8 cellular contexts compared by ENCODE assay signal in genomic region chr1:149176453-149177316, GRCh38.
DNase-seq lines count a peak whose midpoint lies in the region; ATAC-seq and TF ChIP-seq lines count a peak whose summit lies in the region.
"Not testable (repeated sequence)": the region's sequence is repeated elsewhere in the genome, so short reads cannot be mapped to it uniquely, and the experiment has no call there.

No MANE protein-coding gene starts in this region.

- H3F3A ChIP-seq in neural progenitor cell (ENCODE audit: low read depth): not testable (repeated sequence)

- H3K4me3 ChIP-seq in cardiac fibroblast (replicated peaks in 1 of 2; ENCODE audit: low read depth in 2 of 2, low read length in 2 of 2) (peak overlapping the region; percentile 43 to 54), right cardiac atrium (ENCODE audit: low read length) (peak overlapping the region; percentile 64), neural progenitor cell (peak overlapping the region; percentile 54)

- H3K9ac ChIP-seq in neural progenitor cell: not testable (repeated sequence)

- H3K27me3 ChIP-seq in right cardiac atrium (ENCODE audit: control insufficient read depth, insufficient read depth); neural progenitor cell: not testable (repeated sequence)

- DNase-seq in ACHN: peak; percentile 35
- peak; percentile 15 for DNase-seq in HK-2 (ENCODE audit: unreplicated experiment)
- DNase-seq in RKO (ENCODE audit: low spot score): peak; percentile 14
- DNase-seq in activated CD8-positive, alpha-beta memory T cell treated with anti-CD3 and anti-CD28 coated beads, Interleukin-2, amount 10 ng/mL, durations not matched to agents 7 days and 5 days: peak; percentile 74
- peak; percentile 15 to 65 for DNase-seq in cardiac fibroblast (ENCODE audit: low read depth in 2 of 2)
- peak; percentile 60 to 83 (median 75) for DNase-seq in right cardiac atrium
- DNase-seq in neural progenitor cell (ENCODE audit: low spot score): peak; percentile 42
- DNase-seq in stimulated activated CD8-positive, alpha-beta memory T cell treated with anti-CD3 and anti-CD28 coated beads, Interleukin-12 subunit alpha, Interleukin-12 subunit beta, amount 100 ng/mL, for 4 hours (ENCODE audit: low read depth): peak; percentile 59

- peak overlapping the region; percentile 81 for H3K27ac ChIP-seq in right cardiac atrium (ENCODE audit: low read length)
- H3K27ac ChIP-seq in neural progenitor cell: not testable (repeated sequence)

- H3K4me3 Mint-ChIP-seq in activated CD8-positive, alpha-beta memory T cell treated with anti-CD3 and anti-CD28 coated beads, Interleukin-2, amount 10 ng/mL, durations not matched to agents 7 days and 5 days: peak overlapping the region; percentile 78
- peak overlapping the region; percentile 84 for H3K4me3 Mint-ChIP-seq in neural progenitor cell

- not testable (repeated sequence) for H4K20me1 ChIP-seq in neural progenitor cell (ENCODE audit: low read depth)

- not testable (repeated sequence) for TF ChIP-seq CTCF in cardiac fibroblast (IDR thresholded peaks at IDR 0.05; ENCODE audit: low read depth, low read length); neural progenitor cell (IDR thresholded peaks at IDR 0.05)

- not testable (repeated sequence) for H3K9me3 Mint-ChIP-seq in activated CD8-positive, alpha-beta memory T cell treated with anti-CD3 and anti-CD28 coated beads, Interleukin-2, amount 10 ng/mL, durations not matched to agents 7 days and 5 days (ENCODE audit: low read depth); neural progenitor cell

- H3K36me3 Mint-ChIP-seq in activated CD8-positive, alpha-beta memory T cell treated with anti-CD3 and anti-CD28 coated beads, Interleukin-2, amount 10 ng/mL, durations not matched to agents 7 days and 5 days; neural progenitor cell: not testable (repeated sequence)

- H3K27ac Mint-ChIP-seq in activated CD8-positive, alpha-beta memory T cell treated with anti-CD3 and anti-CD28 coated beads, Interleukin-2, amount 10 ng/mL, durations not matched to agents 7 days and 5 days: peak overlapping the region; percentile 87
- H3K27ac Mint-ChIP-seq in neural progenitor cell: not testable (repeated sequence)

- H2AFZ ChIP-seq in neural progenitor cell (replicated peaks): not testable (repeated sequence)

- not testable (repeated sequence) for ATAC-seq in activated CD8-positive, alpha-beta memory T cell treated with anti-CD3 and anti-CD28 coated beads, Interleukin-2, amount 10 ng/mL, durations not matched to agents 7 days and 5 days; right cardiac atrium

- in situ Hi-C loops in ACHN (cut with HindIII; ENCODE audit: low pct_ligation_motif_present, low pct_unique_long_range_greater_than_20kb, low sequenced_read_pairs): not testable (repeated sequence)

- not testable (repeated sequence) for H3K4me1 Mint-ChIP-seq in activated CD8-positive, alpha-beta memory T cell treated with anti-CD3 and anti-CD28 coated beads, Interleukin-2, amount 10 ng/mL, durations not matched to agents 7 days and 5 days; neural progenitor cell

- CTCF ChIA-PET in activated CD8-positive, alpha-beta memory T cell treated with anti-CD3 and anti-CD28 coated beads, Interleukin-2, amount 10 ng/mL, durations not matched to agents 7 days and 5 days (lab: Charles Lee): not testable (repeated sequence)

- not testable (repeated sequence) for H3K79me2 ChIP-seq in neural progenitor cell (ENCODE audit: low read depth)

- H3K4me2 ChIP-seq in neural progenitor cell: peak overlapping the region; percentile 56

- H3K36me3 ChIP-seq in neural progenitor cell: not testable (repeated sequence)

- not testable (repeated sequence) for H3K27me3 Mint-ChIP-seq in activated CD8-positive, alpha-beta memory T cell treated with anti-CD3 and anti-CD28 coated beads, Interleukin-2, amount 10 ng/mL, durations not matched to agents 7 days and 5 days; neural progenitor cell (ENCODE audit: insufficient read depth, low read depth)

- under 1% methylated on average over 31 of the region's 68 CpGs for WGBS in right cardiac atrium

- intact Hi-C loops in right cardiac atrium (cut with DNase I): not testable (repeated sequence)

- not testable (repeated sequence) for H3K9me3 ChIP-seq in right cardiac atrium (ENCODE audit: control insufficient read depth, low read length); neural progenitor cell (ENCODE audit: low read depth)

- H3K4me1 ChIP-seq in right cardiac atrium (ENCODE audit: control insufficient read depth, insufficient read depth, low read length); neural progenitor cell: not testable (repeated sequence)

Comparison
In these comparisons a context has a peak if more than half of its experiments do, and no peak if none do; other contexts are left out.
1. DNase-seq: peak in every context shown above with its lines; median percentile 75 in right cardiac atrium; 74 in activated CD8-positive, alpha-beta memory T cell treated with anti-CD3 and anti-CD28 coated beads, Interleukin-2, amount 10 ng/mL, durations not matched to agents 7 days and 5 days; 59 in stimulated activated CD8-positive, alpha-beta memory T cell treated with anti-CD3 and anti-CD28 coated beads, Interleukin-12 subunit alpha, Interleukin-12 subunit beta, amount 100 ng/mL, for 4 hours; 42 in neural progenitor cell; 40 in cardiac fibroblast; 35 in ACHN; 15 in HK-2; 14 in RKO.